Comparison of ENCODE assay signal across 35 cellular contexts in genomic region chr9:398085-398484, GRCh38.
"Had no signal": no experiment of that assay in that cellular context is flagged by ENCODE, and none has a peak within 500 bp of the region (broad histone marks: within the 10 kb centered on the region; RNA-seq: fewer than 3 reads in every experiment).

No MANE protein-coding gene starts in this region.

- H3K27me3 ChIP-seq: MG63 had no signal

- H3K9me3 ChIP-seq: MG63 had no signal

- DNase-seq: Karpas-422, Kasumi-1, MG63, MM.1S, MV-4-11, NCI-H1048, NCI-H1092, NCI-H1092 treated with DMSO at 0.1 percent for 48 hours, NCI-H1105, NCI-H1105 treated with DMSO at 0.1 percent for 48 hours, NCI-H1417, NCI-H1417 treated with DMSO at 0.1 percent for 48 hours, NCI-H1436, NCI-H1436 treated with DMSO at 0.1 percent for 48 hours, NCI-H146, NCI-H1694, NCI-H1694 treated with DMSO at 0.1 percent for 48 hours, NCI-H187, NCI-H187 treated with DMSO at 0.1 percent for 48 hours, NCI-H1930, NCI-H2029, NCI-H2029 treated with DMSO at 0.1 percent for 48 hours, NCI-H2081, NCI-H2081 treated with DMSO at 0.1 percent for 48 hours, NCI-H2107, NCI-H2171, NCI-H2171 treated with DMSO at 0.1 percent for 48 hours, NCI-H2227 treated with DMSO at 0.1 percent for 48 hours, NCI-H226, NCI-H345, NCI-H446, NCI-H446 treated with DMSO at 0.1 percent for 48 hours, NCI-H510A, NCI-H510A treated with DMSO at 0.1 percent for 48 hours, NCI-H524 had no signal

- H3K36me3 ChIP-seq: MG63 had no signal

- H3K4me3 ChIP-seq: MG63 had no signal
